Comparison of ENCODE assay signal across 13 cellular contexts in genomic region chr15:46343527-46343926, GRCh38.
DNase-seq lines count a peak whose midpoint lies in the region; ATAC-seq and TF ChIP-seq lines count a peak whose summit lies in the region.
"Had no signal": no experiment of that assay in that cellular context is flagged by ENCODE, and none has a peak within 500 bp of the region (broad histone marks: within the 10 kb centered on the region; RNA-seq: fewer than 3 reads in every experiment).

No MANE protein-coding gene starts in this region.

- CTCF ChIA-PET in RWPE1 (lab: Yijun Ruan, JAX) = no interaction called here

- POLR2A ChIA-PET in RWPE1 (lab: Yijun Ruan, JAX; ENCODE audit: low non-redundant PET) = no interaction called here

- H3K27ac ChIP-seq in body of pancreas (peak overlapping the region; percentile 54 to 85 (median 67)), RWPE1 (no peak overlapping the region)
- H3K27ac ChIP-seq: PC-9, SJSA1 had no signal

- H3K9me3 ChIP-seq in body of pancreas = no peaks in the 10 kb centered on the region
- H3K9me3 ChIP-seq: SJSA1 had no signal

- ATAC-seq in body of pancreas = no peak
- no peak for ATAC-seq in GM19023 (IDR thresholded peaks at IDR 0.05; ENCODE audit: unreplicated experiment)

- DNase-seq in NCI-H1694 (lab: John Stamatoyannopoulos, UW) = peak; percentile 14
- DNase-seq in body of pancreas = no peak
- peak; percentile 33 for DNase-seq in medulla oblongata (ENCODE audit: extremely low spot score)
- peak; percentile 2 for DNase-seq in putamen (ENCODE audit: low spot score)
- DNase-seq in germinal center (ENCODE audit: low spot score) = no peak
- DNase-seq in RWPE1 (ENCODE audit: low spot score) = no peak
- DNase-seq: CD4-positive, CD25-positive, alpha-beta regulatory T cell; DMS53; GOT3; NCI-H187; PC-9 had no signal

- TF ChIP-seq POLR2A in body of pancreas (IDR thresholded peaks at IDR 0.05) = no peak

- H3K27me3 ChIP-seq in body of pancreas = no peaks in the 10 kb centered on the region
- H3K27me3 ChIP-seq: SJSA1 had no signal

- H3K36me3 ChIP-seq in body of pancreas (replicated peaks in 1 of 2; ENCODE audit: insufficient read depth in 1 of 2, low read depth in 2 of 2) = no peaks in the 10 kb centered on the region
- H3K36me3 ChIP-seq: SJSA1 had no signal

- H3K4me1 ChIP-seq in body of pancreas = peaks cover 3% of the 10 kb centered on the region
- H3K4me1 ChIP-seq: SJSA1 had no signal

- no peak for TF ChIP-seq CTCF in body of pancreas (IDR thresholded peaks at IDR 0.05)
- no peak for TF ChIP-seq CTCF in RWPE1 (conservative IDR thresholded peaks at IDR 0.05; ENCODE audit: low read depth)

- intact Hi-C loops in body of pancreas (cut with DNase I) = no loop called here

- WGBS in body of pancreas, 2 donors = 69 to 75% methylated on average over 6 of the region's 6 CpGs

- H3K4me3 ChIP-seq in body of pancreas = no peak overlapping the region
- H3K4me3 ChIP-seq: PC-9, SJSA1 had no signal

Comparison
In these comparisons a context has a peak if more than half of its experiments do, and no peak if none do; other contexts are left out.
1. DNase-seq: peak in NCI-H1694 (single experiment), medulla oblongata (single experiment) and putamen (single experiment); none in body of pancreas (0 of 4), germinal center (single experiment) and RWPE1 (single experiment).